Comparison of ENCODE assay signal across 1 cellular context in genomic region chr1:155070721-155071556, GRCh38.
TF ChIP-seq lines count a peak whose summit lies in the region.

No MANE protein-coding gene starts in this region.

TF ChIP-seq in HepG2, 621 proteins besides CTCF, POLR2A, EP300 and RAD21 (continues in another document):
- TF ChIP-seq ZIK1 (CRISPR knock-in tag; IDR thresholded peaks at IDR 0.05; ENCODE audit: borderline replicate concordance, low read depth): 0 out of 2 replicates have a peak, but pooled peaks have one; percentile 24
- no peak for TF ChIP-seq LBX2 (CRISPR knock-in tag; IDR thresholded peaks at IDR 0.05; ENCODE audit: borderline replicate concordance)
- TF ChIP-seq ZNF644 (CRISPR knock-in tag; IDR thresholded peaks at IDR 0.05; ENCODE audit: low read depth): no peak
- peak; percentile 84 for TF ChIP-seq XRCC5 (optimal IDR thresholded peaks at IDR 0.05; ENCODE audit: low read length)
- peak; percentile 72 for TF ChIP-seq KDM3A (CRISPR knock-in tag; IDR thresholded peaks at IDR 0.05; ENCODE audit: low read depth)
- TF ChIP-seq AKAP8 (CRISPR knock-in tag; IDR thresholded peaks at IDR 0.05): peak; percentile 88
- TF ChIP-seq SUZ12 (IDR thresholded peaks at IDR 0.05; ENCODE audit: low read depth, low read length): no peak
- no peak for TF ChIP-seq ZNF598 (CRISPR knock-in tag; IDR thresholded peaks at IDR 0.05; ENCODE audit: borderline replicate concordance)
- TF ChIP-seq HNRNPLL (IDR thresholded peaks at IDR 0.05; ENCODE audit: low read depth, low read length, poor library complexity, severe bottlenecking): peak; percentile 98
- TF ChIP-seq ZBTB7B (CRISPR knock-in tag; IDR thresholded peaks at IDR 0.05): no peak
- TF ChIP-seq ZNF660 (CRISPR knock-in tag; IDR thresholded peaks at IDR 0.05; ENCODE audit: borderline replicate concordance, low read depth): no peak
- TF ChIP-seq STAG1 (CRISPR knock-in tag; IDR thresholded peaks at IDR 0.05): peak; percentile 10; the same call in 1 of the 2 replicates
- no peak for TF ChIP-seq ZNF501 (CRISPR knock-in tag; IDR thresholded peaks at IDR 0.05)
- peak; percentile 44; the same call in 1 of the 2 replicates for TF ChIP-seq PRDM10 (CRISPR knock-in tag; IDR thresholded peaks at IDR 0.05; ENCODE audit: low read depth)
- no peak for TF ChIP-seq ZNF773 (CRISPR knock-in tag; IDR thresholded peaks at IDR 0.05; ENCODE audit: borderline replicate concordance)
- TF ChIP-seq NFYB (CRISPR knock-in tag; IDR thresholded peaks at IDR 0.05): peak; percentile 43; the same call in 1 of the 2 replicates
- TF ChIP-seq ZNF44 (CRISPR knock-in tag; IDR thresholded peaks at IDR 0.05): no peak
- no peak for TF ChIP-seq ZMAT3 (CRISPR knock-in tag; conservative IDR thresholded peaks at IDR 0.05)
- TF ChIP-seq ZGPAT (CRISPR knock-in tag; IDR thresholded peaks at IDR 0.05): 0 out of 2 replicates have a peak, but pooled peaks have one; percentile 19
- no peak for TF ChIP-seq SNAI1 (CRISPR knock-in tag; IDR thresholded peaks at IDR 0.05; ENCODE audit: borderline replicate concordance)
- no peak for TF ChIP-seq TMF1 (CRISPR knock-in tag; IDR thresholded peaks at IDR 0.05; ENCODE audit: low read depth)
- no peak for TF ChIP-seq SP2 (CRISPR knock-in tag; IDR thresholded peaks at IDR 0.05)
- TF ChIP-seq HOXD1 (CRISPR knock-in tag; IDR thresholded peaks at IDR 0.05): no peak
- TF ChIP-seq EED (CRISPR knock-in tag; IDR thresholded peaks at IDR 0.05): 0 out of 2 replicates have a peak, but pooled peaks have one; percentile 34
- TF ChIP-seq ZNF432 (CRISPR knock-in tag; IDR thresholded peaks at IDR 0.05; ENCODE audit: borderline replicate concordance): no peak
- peak; percentile 35; the same call in 1 of the 2 replicates for TF ChIP-seq ZNF580 (CRISPR knock-in tag; IDR thresholded peaks at IDR 0.05; ENCODE audit: borderline replicate concordance, low read depth)
- TF ChIP-seq STAT6 (CRISPR knock-in tag; IDR thresholded peaks at IDR 0.05; ENCODE audit: borderline replicate concordance): no peak
- TF ChIP-seq MATR3 (CRISPR knock-in tag; IDR thresholded peaks at IDR 0.05): no peak
- no peak for TF ChIP-seq PAXIP1 (CRISPR knock-in tag; conservative IDR thresholded peaks at IDR 0.05)
- TF ChIP-seq ZMYM2 (CRISPR knock-in tag; IDR thresholded peaks at IDR 0.05): no peak
- no peak for TF ChIP-seq RARG (CRISPR knock-in tag; IDR thresholded peaks at IDR 0.05; ENCODE audit: low read depth)
- TF ChIP-seq ZNF747 (CRISPR knock-in tag; IDR thresholded peaks at IDR 0.05; ENCODE audit: borderline replicate concordance): peak; percentile 77; the same call in 1 of the 2 replicates
- peak; percentile 41; the same call in 1 of the 2 replicates for TF ChIP-seq KAT8 (CRISPR knock-in tag; IDR thresholded peaks at IDR 0.05)
- 0 out of 2 replicates have a peak, but pooled peaks have one; percentile 15 for TF ChIP-seq FOXA3 (CRISPR knock-in tag; IDR thresholded peaks at IDR 0.05)
- TF ChIP-seq ZNF790 (CRISPR knock-in tag; IDR thresholded peaks at IDR 0.05; ENCODE audit: borderline replicate concordance): no peak
- no peak for TF ChIP-seq SCMH1 (CRISPR knock-in tag; IDR thresholded peaks at IDR 0.05; ENCODE audit: borderline replicate concordance)
- peak; percentile 54 for TF ChIP-seq RBFOX2 (IDR thresholded peaks at IDR 0.05; ENCODE audit: low read depth, low read length)
- peak; percentile 67 for TF ChIP-seq ZNF407 (CRISPR knock-in tag; IDR thresholded peaks at IDR 0.05; ENCODE audit: not compliant biosample characterization)
- 0 out of 2 replicates have a peak, but pooled peaks have one; percentile 16 for TF ChIP-seq MIXL1 (CRISPR knock-in tag; IDR thresholded peaks at IDR 0.05)
- TF ChIP-seq ZNF350 (CRISPR knock-in tag; IDR thresholded peaks at IDR 0.05; ENCODE audit: borderline replicate concordance, low read depth): 0 out of 2 replicates have a peak, but pooled peaks have one; percentile 23
